Comparison of ENCODE assay signal across 2 cellular contexts in the genomic region with DNA sequence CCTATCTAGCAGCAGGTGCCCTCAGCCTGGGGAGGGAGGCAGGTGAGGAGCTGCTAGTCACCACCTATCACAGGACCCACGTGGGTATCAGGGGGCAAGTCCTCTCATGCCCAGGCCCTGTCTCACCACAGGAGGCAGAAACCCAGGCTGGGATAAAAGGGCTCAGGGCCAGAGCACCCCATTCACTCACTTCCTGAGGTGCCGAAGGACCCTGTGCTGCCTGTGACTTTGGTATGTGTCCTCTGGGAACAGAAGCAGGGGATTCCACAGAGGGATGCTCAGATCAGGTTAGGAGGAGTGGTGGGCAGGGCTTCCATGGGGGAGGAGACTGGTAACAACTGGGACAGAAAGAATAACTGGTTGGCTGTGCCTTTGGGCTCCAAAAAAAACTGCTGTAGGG.
TF ChIP-seq lines count a peak whose summit lies in the region.

LCE1E (plus strand) TSS at position 181 of the 400 bp plus-strand sequence. CDS start 1,043 bp downstream, outside the sequence.

TF ChIP-seq in SK-N-SH treated with all-trans-retinoic acid at 6 μM for 48 hours, 23 proteins besides CTCF, POLR2A, EP300 and RAD21:
- TF ChIP-seq BACH2 (CRISPR knock-in tag; IDR thresholded peaks at IDR 0.05; ENCODE audit: borderline replicate concordance) (no peak), ZNF565 (CRISPR knock-in tag; conservative IDR thresholded peaks at IDR 0.05; ENCODE audit: low read depth) (no peak), ZC3H10 (CRISPR knock-in tag; IDR thresholded peaks at IDR 0.05) (no peak), GLIS3 (CRISPR knock-in tag; IDR thresholded peaks at IDR 0.05) (no peak), CSDC2 (CRISPR knock-in tag; IDR thresholded peaks at IDR 0.05) (no peak), ESRRG (CRISPR knock-in tag; IDR thresholded peaks at IDR 0.05) (no peak), PPARA (CRISPR knock-in tag; IDR thresholded peaks at IDR 0.05; ENCODE audit: borderline replicate concordance) (no peak), CREB5 (CRISPR knock-in tag; IDR thresholded peaks at IDR 0.05; ENCODE audit: low read depth) (no peak), TSHZ2 (CRISPR knock-in tag; IDR thresholded peaks at IDR 0.05) (no peak), RARB (CRISPR knock-in tag; IDR thresholded peaks at IDR 0.05) (no peak), CSRNP3 (CRISPR knock-in tag; IDR thresholded peaks at IDR 0.05) (no peak), ZNF8 (CRISPR knock-in tag; IDR thresholded peaks at IDR 0.05) (no peak), SNAI2 (CRISPR knock-in tag; IDR thresholded peaks at IDR 0.05) (no peak)
- TF ChIP-seq, protein P1, sequence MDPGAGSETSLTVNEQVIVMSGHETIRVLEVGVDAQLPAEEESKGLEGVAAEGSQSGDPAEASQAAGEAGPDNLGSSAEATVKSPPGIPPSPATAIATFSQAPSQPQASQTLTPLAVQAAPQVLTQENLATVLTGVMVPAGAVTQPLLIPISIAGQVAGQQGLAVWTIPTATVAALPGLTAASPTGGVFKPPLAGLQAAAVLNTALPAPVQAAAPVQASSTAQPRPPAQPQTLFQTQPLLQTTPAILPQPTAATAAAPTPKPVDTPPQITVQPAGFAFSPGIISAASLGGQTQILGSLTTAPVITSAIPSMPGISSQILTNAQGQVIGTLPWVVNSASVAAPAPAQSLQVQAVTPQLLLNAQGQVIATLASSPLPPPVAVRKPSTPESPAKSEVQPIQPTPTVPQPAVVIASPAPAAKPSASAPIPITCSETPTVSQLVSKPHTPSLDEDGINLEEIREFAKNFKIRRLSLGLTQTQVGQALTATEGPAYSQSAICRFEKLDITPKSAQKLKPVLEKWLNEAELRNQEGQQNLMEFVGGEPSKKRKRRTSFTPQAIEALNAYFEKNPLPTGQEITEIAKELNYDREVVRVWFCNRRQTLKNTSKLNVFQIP (CRISPR knock-in tag; IDR thresholded peaks at IDR 0.05; ENCODE audit: borderline replicate concordance, low read depth) = no peak
- TF ChIP-seq, protein P2, sequence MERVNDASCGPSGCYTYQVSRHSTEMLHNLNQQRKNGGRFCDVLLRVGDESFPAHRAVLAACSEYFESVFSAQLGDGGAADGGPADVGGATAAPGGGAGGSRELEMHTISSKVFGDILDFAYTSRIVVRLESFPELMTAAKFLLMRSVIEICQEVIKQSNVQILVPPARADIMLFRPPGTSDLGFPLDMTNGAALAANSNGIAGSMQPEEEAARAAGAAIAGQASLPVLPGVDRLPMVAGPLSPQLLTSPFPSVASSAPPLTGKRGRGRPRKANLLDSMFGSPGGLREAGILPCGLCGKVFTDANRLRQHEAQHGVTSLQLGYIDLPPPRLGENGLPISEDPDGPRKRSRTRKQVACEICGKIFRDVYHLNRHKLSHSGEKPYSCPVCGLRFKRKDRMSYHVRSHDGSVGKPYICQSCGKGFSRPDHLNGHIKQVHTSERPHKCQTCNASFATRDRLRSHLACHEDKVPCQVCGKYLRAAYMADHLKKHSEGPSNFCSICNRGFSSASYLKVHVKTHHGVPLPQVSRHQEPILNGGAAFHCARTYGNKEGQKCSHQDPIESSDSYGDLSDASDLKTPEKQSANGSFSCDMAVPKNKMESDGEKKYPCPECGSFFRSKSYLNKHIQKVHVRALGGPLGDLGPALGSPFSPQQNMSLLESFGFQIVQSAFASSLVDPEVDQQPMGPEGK (CRISPR knock-in tag; IDR thresholded peaks at IDR 0.05; ENCODE audit: borderline replicate concordance) = no peak

TF ChIP-seq in SK-N-SH, 30 proteins besides CTCF, POLR2A, EP300 and RAD21:
- no peak for TF ChIP-seq POLR2AphosphoS5 (IDR thresholded peaks at IDR 0.05; ENCODE audit: low read depth, low read length)
- TF ChIP-seq ELF1 (IDR thresholded peaks at IDR 0.05) = no peak
- no peak for TF ChIP-seq RCOR1 (IDR thresholded peaks at IDR 0.05; ENCODE audit: low read length)
- TF ChIP-seq, protein P3, sequence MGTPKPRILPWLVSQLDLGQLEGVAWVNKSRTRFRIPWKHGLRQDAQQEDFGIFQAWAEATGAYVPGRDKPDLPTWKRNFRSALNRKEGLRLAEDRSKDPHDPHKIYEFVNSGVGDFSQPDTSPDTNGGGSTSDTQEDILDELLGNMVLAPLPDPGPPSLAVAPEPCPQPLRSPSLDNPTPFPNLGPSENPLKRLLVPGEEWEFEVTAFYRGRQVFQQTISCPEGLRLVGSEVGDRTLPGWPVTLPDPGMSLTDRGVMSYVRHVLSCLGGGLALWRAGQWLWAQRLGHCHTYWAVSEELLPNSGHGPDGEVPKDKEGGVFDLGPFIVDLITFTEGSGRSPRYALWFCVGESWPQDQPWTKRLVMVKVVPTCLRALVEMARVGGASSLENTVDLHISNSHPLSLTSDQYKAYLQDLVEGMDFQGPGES (IDR thresholded peaks at IDR 0.05; ENCODE audit: low read depth, low read length) = no peak
- TF ChIP-seq RXRA (IDR thresholded peaks at IDR 0.05; ENCODE audit: borderline replicate concordance, low read depth) = no peak
- no peak for TF ChIP-seq GABPA (IDR thresholded peaks at IDR 0.05; ENCODE audit: low read depth)
- TF ChIP-seq GATA2 (CRISPR knock-in tag; IDR thresholded peaks at IDR 0.05) = no peak
- TF ChIP-seq RFX5 (IDR thresholded peaks at IDR 0.05; ENCODE audit: low read length) = no peak
- TF ChIP-seq USF2 (IDR thresholded peaks at IDR 0.05; ENCODE audit: borderline replicate concordance, low read depth, low read length) = no peak
- TF ChIP-seq TEAD4 (IDR thresholded peaks at IDR 0.05; ENCODE audit: borderline replicate concordance, insufficient read depth) = no peak
- TF ChIP-seq TCF12 (IDR thresholded peaks at IDR 0.05) = no peak
- TF ChIP-seq FOSL2 (IDR thresholded peaks at IDR 0.05; ENCODE audit: borderline replicate concordance, low read depth) = no peak
- TF ChIP-seq TAF1 (IDR thresholded peaks at IDR 0.05; ENCODE audit: borderline replicate concordance, low read depth, low read length) = no peak
- TF ChIP-seq, protein P4, sequence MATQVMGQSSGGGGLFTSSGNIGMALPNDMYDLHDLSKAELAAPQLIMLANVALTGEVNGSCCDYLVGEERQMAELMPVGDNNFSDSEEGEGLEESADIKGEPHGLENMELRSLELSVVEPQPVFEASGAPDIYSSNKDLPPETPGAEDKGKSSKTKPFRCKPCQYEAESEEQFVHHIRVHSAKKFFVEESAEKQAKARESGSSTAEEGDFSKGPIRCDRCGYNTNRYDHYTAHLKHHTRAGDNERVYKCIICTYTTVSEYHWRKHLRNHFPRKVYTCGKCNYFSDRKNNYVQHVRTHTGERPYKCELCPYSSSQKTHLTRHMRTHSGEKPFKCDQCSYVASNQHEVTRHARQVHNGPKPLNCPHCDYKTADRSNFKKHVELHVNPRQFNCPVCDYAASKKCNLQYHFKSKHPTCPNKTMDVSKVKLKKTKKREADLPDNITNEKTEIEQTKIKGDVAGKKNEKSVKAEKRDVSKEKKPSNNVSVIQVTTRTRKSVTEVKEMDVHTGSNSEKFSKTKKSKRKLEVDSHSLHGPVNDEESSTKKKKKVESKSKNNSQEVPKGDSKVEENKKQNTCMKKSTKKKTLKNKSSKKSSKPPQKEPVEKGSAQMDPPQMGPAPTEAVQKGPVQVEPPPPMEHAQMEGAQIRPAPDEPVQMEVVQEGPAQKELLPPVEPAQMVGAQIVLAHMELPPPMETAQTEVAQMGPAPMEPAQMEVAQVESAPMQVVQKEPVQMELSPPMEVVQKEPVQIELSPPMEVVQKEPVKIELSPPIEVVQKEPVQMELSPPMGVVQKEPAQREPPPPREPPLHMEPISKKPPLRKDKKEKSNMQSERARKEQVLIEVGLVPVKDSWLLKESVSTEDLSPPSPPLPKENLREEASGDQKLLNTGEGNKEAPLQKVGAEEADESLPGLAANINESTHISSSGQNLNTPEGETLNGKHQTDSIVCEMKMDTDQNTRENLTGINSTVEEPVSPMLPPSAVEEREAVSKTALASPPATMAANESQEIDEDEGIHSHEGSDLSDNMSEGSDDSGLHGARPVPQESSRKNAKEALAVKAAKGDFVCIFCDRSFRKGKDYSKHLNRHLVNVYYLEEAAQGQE (IDR thresholded peaks at IDR 0.05; ENCODE audit: low read depth, low read length) = no peak
- TF ChIP-seq CHD2 (IDR thresholded peaks at IDR 0.05; ENCODE audit: low read length, partially characterized antibody) = no peak
- TF ChIP-seq YY1 (IDR thresholded peaks at IDR 0.05; ENCODE audit: low read depth) = no peak
